In genomic region chr13:41231786-41232185, GRCh38 we compare ENCODE assay signal across 11 cellular contexts. TPM values are rescaled to one million over a fixed set of nuclear protein-coding genes. Genes with fewer than 3 reads are reported as not detected.
DNase-seq lines count a peak whose midpoint lies in the region; ATAC-seq and TF ChIP-seq lines count a peak whose summit lies in the region.
"Had no signal": no experiment of that assay in that cellular context is flagged by ENCODE, and none has a peak within 500 bp of the region (broad histone marks: within the 10 kb centered on the region; RNA-seq: fewer than 3 reads in every experiment).

No MANE protein-coding gene starts in this region.

- peak; percentile 52; the same call in 1 of the 2 replicates for ATAC-seq in WTC11
- ATAC-seq in left lung: peak; percentile 89
- ATAC-seq in GM18519 (IDR thresholded peaks at IDR 0.05; ENCODE audit: low FRiP score, unreplicated experiment): no peak
- no peak for ATAC-seq in HG03342 (IDR thresholded peaks at IDR 0.05; ENCODE audit: unreplicated experiment)

- H3K4me3 ChIP-seq in HEK293 (ENCODE audit: low read depth, low read length): no peak overlapping the region
- H3K4me3 ChIP-seq in left lung: no peak overlapping the region
- no peak overlapping the region for H3K4me3 ChIP-seq in CD4-positive, alpha-beta memory T cell (ENCODE audit: low read length in 2 of 2)

- CTCF ChIA-PET in Calu3 (lab: Charles Lee): interaction anchor here (0.7 to 1.1 kb wide), 2 partner anchors 16 to 139 kb away, joined by 4 to 5 read pairs; no protein-coding TSS in a partner anchor
- CTCF ChIA-PET in HEK293 (lab: Yijun Ruan, JAX): interaction anchor here (0.7 to 1.5 kb wide), 3 partner anchors 9 to 157 kb away, joined by 3 to 9 read pairs (median 4); no protein-coding TSS in a partner anchor
- CTCF ChIA-PET in WTC11 (lab: Charles Lee): interaction anchor here (0.8 to 1.4 kb wide), 2 partner anchors 9 to 16 kb away, joined by 4 to 5 read pairs; no protein-coding TSS in a partner anchor
- CTCF ChIA-PET in CD4-positive, alpha-beta memory T cell (lab: Charles Lee; ENCODE audit: partially characterized antibody): interaction anchor here (2.9 kb wide), 1 partner anchor 9 kb away, joined by 12 read pairs; no protein-coding TSS in a partner anchor

- H3K27me3 Mint-ChIP-seq in Calu3 (ENCODE audit: unreplicated experiment): no peaks in the 10 kb centered on the region
- H3K27me3 Mint-ChIP-seq in WTC11 (ENCODE audit: low read depth): no peaks in the 10 kb centered on the region
- no peaks in the 10 kb centered on the region for H3K27me3 Mint-ChIP-seq in CD4-positive, alpha-beta memory T cell
- H3K27me3 Mint-ChIP-seq: activated naive CD8-positive, alpha-beta T cell treated with anti-CD3 and anti-CD28 coated beads, Interleukin-2, amount 10 ng/mL, durations not matched to agents 7 days and 5 days; IgD-negative memory B cell had no signal

- H3K27ac Mint-ChIP-seq in Calu3 (ENCODE audit: unreplicated experiment) (peak overlapping the region; percentile 8), WTC11 (peak overlapping the region; percentile 20; the same call in 1 of the 2 replicates)
- H3K27ac Mint-ChIP-seq in CD4-positive, alpha-beta memory T cell: peak overlapping the region in 1 of 7 donors; percentile 20
- H3K27ac Mint-ChIP-seq: activated naive CD8-positive, alpha-beta T cell treated with anti-CD3 and anti-CD28 coated beads, Interleukin-2, amount 10 ng/mL, durations not matched to agents 7 days and 5 days had no signal

- H3K4me1 ChIP-seq in HEK293 (ENCODE audit: control insufficient read depth, insufficient read depth, low read length) (no peaks in the 10 kb centered on the region), left lung (peaks cover 0 to 3% of the 10 kb centered on the region in 2 donors)
- H3K4me1 ChIP-seq in CD4-positive, alpha-beta memory T cell (ENCODE audit: insufficient read depth, low read length): no peaks in the 10 kb centered on the region

- peak; percentile 54 for DNase-seq in Calu3
- no peak for DNase-seq in WTC11 (ENCODE audit: low spot score)
- DNase-seq in left lung: peak in 1 of 2 donors; percentile 53
- DNase-seq in CD4-positive, alpha-beta memory T cell: no peak
- DNase-seq in NCI-H1694 treated with DMSO at 0.1 percent for 48 hours (lab: John Stamatoyannopoulos, UW): no peak
- DNase-seq: activated CD4-positive, CD25-positive, alpha-beta regulatory T cell; activated naive CD8-positive, alpha-beta T cell treated with anti-CD3 and anti-CD28 coated beads, Interleukin-2, amount 10 ng/mL, durations not matched to agents 7 days and 5 days had no signal

- no peaks in the 10 kb centered on the region for H3K9me3 Mint-ChIP-seq in Calu3 (ENCODE audit: low read depth, unreplicated experiment)
- H3K9me3 Mint-ChIP-seq in WTC11: no peaks in the 10 kb centered on the region
- peaks cover 0 to 1% (median 0%) of the 10 kb centered on the region in 8 donors for H3K9me3 Mint-ChIP-seq in CD4-positive, alpha-beta memory T cell
- H3K9me3 Mint-ChIP-seq: activated naive CD8-positive, alpha-beta T cell treated with anti-CD3 and anti-CD28 coated beads, Interleukin-2, amount 10 ng/mL, durations not matched to agents 7 days and 5 days; IgD-negative memory B cell had no signal

- H3K27ac ChIP-seq in HEK293 (ENCODE audit: extremely low read depth, low read depth, low read length) (no peak overlapping the region), left lung (no peak overlapping the region)
- no peak overlapping the region for H3K27ac ChIP-seq in CD4-positive, alpha-beta memory T cell (ENCODE audit: low read depth, low read length)

- H3K27me3 ChIP-seq in left lung: no peaks in the 10 kb centered on the region
- no peaks in the 10 kb centered on the region for H3K27me3 ChIP-seq in CD4-positive, alpha-beta memory T cell (ENCODE audit: insufficient read depth, low read length)

- POLR2A ChIA-PET in HEK293 (lab: Yijun Ruan, JAX): no interaction called here
- POLR2A ChIA-PET in WTC11 (lab: Charles Lee): no interaction called here
- POLR2A ChIA-PET in CD4-positive, alpha-beta memory T cell (lab: Charles Lee; ENCODE audit: partially characterized antibody): no interaction called here

- H3K36me3 Mint-ChIP-seq in Calu3 (ENCODE audit: insufficient read depth, unreplicated experiment) (peaks cover 6% of the 10 kb centered on the region), WTC11 (peaks cover 14% of the 10 kb centered on the region)
- H3K36me3 Mint-ChIP-seq in CD4-positive, alpha-beta memory T cell: peaks cover 45 to 47% of the 10 kb centered on the region in 2 donors

- H3K4me3 Mint-ChIP-seq in Calu3 (ENCODE audit: low read depth, unreplicated experiment) (peak overlapping the region; percentile 17), WTC11 (no peak overlapping the region)
- H3K4me3 Mint-ChIP-seq in CD4-positive, alpha-beta memory T cell: no peak overlapping the region
- H3K4me3 Mint-ChIP-seq: activated naive CD8-positive, alpha-beta T cell treated with anti-CD3 and anti-CD28 coated beads, Interleukin-2, amount 10 ng/mL, durations not matched to agents 7 days and 5 days had no signal

- H3K36me3 ChIP-seq in HEK293 (ENCODE audit: control insufficient read depth in 2 of 2, insufficient read depth in 1 of 2, low read length in 2 of 2): peaks cover 0 to 2% of the 10 kb centered on the region in 2 experiments; a peak in 2 of 3 replicates
- peaks cover 0 to 27% of the 10 kb centered on the region in 2 donors for H3K36me3 ChIP-seq in left lung
- no peaks in the 10 kb centered on the region for H3K36me3 ChIP-seq in CD4-positive, alpha-beta memory T cell (ENCODE audit: insufficient read depth, low read length)

- H3K4me1 Mint-ChIP-seq in Calu3 (ENCODE audit: low read depth, unreplicated experiment) (peaks cover 23% of the 10 kb centered on the region), WTC11 (peaks cover 10% of the 10 kb centered on the region)
- H3K4me1 Mint-ChIP-seq in CD4-positive, alpha-beta memory T cell: peaks cover 0 to 2% (median 0%) of the 10 kb centered on the region in 4 donors
- H3K4me1 Mint-ChIP-seq: activated naive CD8-positive, alpha-beta T cell treated with anti-CD3 and anti-CD28 coated beads, Interleukin-2, amount 10 ng/mL, durations not matched to agents 7 days and 5 days had no signal

- intact Hi-C loops in Calu3 (cut with micrococcal nuclease; ENCODE audit: unreplicated experiment) (loop anchor here (10.0 kb wide), 1 partner anchor 83 kb away; the partner anchor contains the start of gene NAA16), left lung (cut with DNase I) (no loop called here)
- intact Hi-C loops in CD4-positive, alpha-beta memory T cell (cut with micrococcal nuclease): no loop called here

- no TSS peak for BruUV-seq in Calu3 (replicated peaks; lab: Mats Ljungman, UMichigan)

- TF ChIP-seq CTCF in Calu3 (IDR thresholded peaks at IDR 0.05; ENCODE audit: unreplicated experiment) (no peak), HEK293 (tag by site-specific recombination; IDR thresholded peaks at IDR 0.05) (no peak), WTC11 (IDR thresholded peaks at IDR 0.05) (no peak), left lung (IDR thresholded peaks at IDR 0.05) (no peak)

- H3K9me3 ChIP-seq in HEK293 (ENCODE audit: control insufficient read depth, insufficient read depth, low read depth, low read length): no peaks in the 10 kb centered on the region
- H3K9me3 ChIP-seq in left lung: no peaks in the 10 kb centered on the region
- no peaks in the 10 kb centered on the region for H3K9me3 ChIP-seq in CD4-positive, alpha-beta memory T cell (ENCODE audit: control insufficient read depth in 1 of 2, low read length in 2 of 2)

TF ChIP-seq in HEK293, 187 proteins besides CTCF, POLR2A, EP300 and RAD21 (continues in another document):
- TF ChIP-seq KLF8 (tag by site-specific recombination; IDR thresholded peaks at IDR 0.05) (no peak), ZNF639 (tag by site-specific recombination; IDR thresholded peaks at IDR 0.05) (no peak), ZNF174 (tag by site-specific recombination; IDR thresholded peaks at IDR 0.05) (no peak), KLF7 (tag by site-specific recombination; IDR thresholded peaks at IDR 0.05; ENCODE audit: borderline replicate concordance) (no peak), ZNF530 (tag by site-specific recombination; IDR thresholded peaks at IDR 0.05; ENCODE audit: low read depth) (no peak)

TF ChIP-seq in WTC11, 78 proteins besides CTCF, POLR2A, EP300 and RAD21 (continues in another document):
- TF ChIP-seq, protein P1, sequence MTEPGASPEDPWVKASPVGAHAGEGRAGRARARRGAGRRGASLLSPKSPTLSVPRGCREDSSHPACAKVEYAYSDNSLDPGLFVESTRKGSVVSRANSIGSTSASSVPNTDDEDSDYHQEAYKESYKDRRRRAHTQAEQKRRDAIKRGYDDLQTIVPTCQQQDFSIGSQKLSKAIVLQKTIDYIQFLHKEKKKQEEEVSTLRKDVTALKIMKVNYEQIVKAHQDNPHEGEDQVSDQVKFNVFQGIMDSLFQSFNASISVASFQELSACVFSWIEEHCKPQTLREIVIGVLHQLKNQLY (CRISPR knock-in tag; IDR thresholded peaks at IDR 0.05): no peak
- TF ChIP-seq, protein P2, sequence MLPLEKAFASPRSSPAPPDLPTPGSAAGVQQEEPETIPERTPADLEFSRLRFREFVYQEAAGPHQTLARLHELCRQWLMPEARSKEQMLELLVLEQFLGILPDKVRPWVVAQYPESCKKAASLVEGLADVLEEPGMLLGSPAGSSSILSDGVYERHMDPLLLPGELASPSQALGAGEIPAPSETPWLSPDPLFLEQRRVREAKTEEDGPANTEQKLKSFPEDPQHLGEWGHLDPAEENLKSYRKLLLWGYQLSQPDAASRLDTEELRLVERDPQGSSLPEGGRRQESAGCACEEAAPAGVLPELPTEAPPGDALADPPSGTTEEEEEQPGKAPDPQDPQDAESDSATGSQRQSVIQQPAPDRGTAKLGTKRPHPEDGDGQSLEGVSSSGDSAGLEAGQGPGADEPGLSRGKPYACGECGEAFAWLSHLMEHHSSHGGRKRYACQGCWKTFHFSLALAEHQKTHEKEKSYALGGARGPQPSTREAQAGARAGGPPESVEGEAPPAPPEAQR (CRISPR knock-in tag; IDR thresholded peaks at IDR 0.05): no peak
- TF ChIP-seq NR1H2 (CRISPR knock-in tag; IDR thresholded peaks at IDR 0.05): no peak

RNA-seq across cellular contexts. Expression of gene MTRF1, which starts 31.6 kb away (rescaled TPM):
- total RNA-seq in Calu3 (2022) (15.8 and 17.3 TPM in 2 replicates), WTC11 (2021) (12.9 to 16.2 TPM (median 14.9 TPM) in 3 replicates), left lung (10 to 100 TPM; 11.3 to 11.9 TPM)
- total RNA-seq in CD4-positive, alpha-beta memory T cell: 10 to 100 TPM; 29.5 to 30.1 TPM
- polyA plus RNA-seq in CD4-positive, alpha-beta memory T cell: 10 to 100 TPM in 1 of 2 donors, 1 to 10 TPM in 1; 5.3 to 16.0 TPM

RNA-seq across cellular contexts. Expression of gene KBTBD7, which starts 37.4 kb away (rescaled TPM):
- total RNA-seq in Calu3 (2022): 6.3 and 6.4 TPM in 2 replicates
- 15.7 to 18.9 TPM (median 18.6 TPM) in 3 replicates for total RNA-seq in WTC11 (2021)
- 1 to 10 TPM; 6.9 to 8.1 TPM for total RNA-seq in left lung
- 10 to 100 TPM; 11.1 to 11.8 TPM for total RNA-seq in CD4-positive, alpha-beta memory T cell
- 1 to 10 TPM; 4.9 to 7.8 TPM for polyA plus RNA-seq in CD4-positive, alpha-beta memory T cell

Comparison
In these comparisons a context has a peak if more than half of its experiments do, and no peak if none do; other contexts are left out.
1. ATAC-seq: peak in WTC11 (single experiment) and left lung (single experiment); none in GM18519 (single experiment) and HG03342 (single experiment).